ENCODE assay signal across 15 cellular contexts in genomic region chr7:129436335-129436923, GRCh38. TPM values are rescaled to one million over a fixed set of nuclear protein-coding genes. Genes with fewer than 3 reads are reported as not detected.
A peak's percentile ranks its signal among the peaks of the same experiment; 100 is the strongest.
DNase-seq lines count a peak whose midpoint lies in the region; ATAC-seq and TF ChIP-seq lines count a peak whose summit lies in the region.
"Had no signal": no experiment of that assay in that cellular context is flagged by ENCODE, and none has a peak within 500 bp of the region (broad histone marks: within the 10 kb centered on the region; RNA-seq: fewer than 3 reads in every experiment).

No MANE protein-coding gene starts in this region.

- no peaks in the 10 kb centered on the region for H3K9me3 ChIP-seq in uterus
- H3K9me3 ChIP-seq: esophagus muscularis mucosa had no signal

- H3K36me3 ChIP-seq in uterus, result no peaks in the 10 kb centered on the region
- H3K36me3 ChIP-seq: esophagus muscularis mucosa had no signal

- H3K9me3 Mint-ChIP-seq in activated CD4-positive, alpha-beta T cell treated with anti-CD3 and anti-CD28 coated beads, Interleukin-2, amount 10 ng/mL, durations not matched to agents 7 days and 5 days, result no peaks in the 10 kb centered on the region
- no peaks in the 10 kb centered on the region for H3K9me3 Mint-ChIP-seq in WTC11
- H3K9me3 Mint-ChIP-seq in nephron progenitor cell, result no peaks in the 10 kb centered on the region

- peaks cover 44% of the 10 kb centered on the region for H3K4me1 Mint-ChIP-seq in activated CD4-positive, alpha-beta T cell treated with anti-CD3 and anti-CD28 coated beads, Interleukin-2, amount 10 ng/mL, durations not matched to agents 7 days and 5 days
- H3K4me1 Mint-ChIP-seq in WTC11 (peaks cover 23% of the 10 kb centered on the region), nephron progenitor cell (peaks cover 37% of the 10 kb centered on the region)

- H3K36me3 Mint-ChIP-seq in activated CD4-positive, alpha-beta T cell treated with anti-CD3 and anti-CD28 coated beads, Interleukin-2, amount 10 ng/mL, durations not matched to agents 7 days and 5 days (ENCODE audit: low read depth), result peaks cover 6% of the 10 kb centered on the region
- H3K36me3 Mint-ChIP-seq in WTC11 (no peaks in the 10 kb centered on the region; the same call in 1 of the 2 replicates), nephron progenitor cell (ENCODE audit: low read depth) (no peaks in the 10 kb centered on the region)

- TF ChIP-seq CTCF in WTC11 (IDR thresholded peaks at IDR 0.05), result no peak
- TF ChIP-seq CTCF in nephron progenitor cell (IDR thresholded peaks at IDR 0.05), result no peak
- no peak for TF ChIP-seq CTCF in uterus (IDR thresholded peaks at IDR 0.05)

- H3K4me3 Mint-ChIP-seq in activated CD4-positive, alpha-beta T cell treated with anti-CD3 and anti-CD28 coated beads, Interleukin-2, amount 10 ng/mL, durations not matched to agents 7 days and 5 days, result peak overlapping the region; percentile 5
- peak overlapping the region; percentile 11; the same call in 1 of the 2 replicates for H3K4me3 Mint-ChIP-seq in WTC11
- H3K4me3 Mint-ChIP-seq in nephron progenitor cell, result peak overlapping the region; percentile 61

- H3K27ac ChIP-seq in uterus, result no peak overlapping the region
- H3K27ac ChIP-seq: esophagus muscularis mucosa had no signal

- H3K27me3 ChIP-seq in uterus, result no peaks in the 10 kb centered on the region
- H3K27me3 ChIP-seq: esophagus muscularis mucosa had no signal

- intact Hi-C loops in uterus (cut with DNase I; ENCODE audit: low total_unique reads), result no loop called here

- no peak overlapping the region for H3K27ac Mint-ChIP-seq in activated CD4-positive, alpha-beta T cell treated with anti-CD3 and anti-CD28 coated beads, Interleukin-2, amount 10 ng/mL, durations not matched to agents 7 days and 5 days
- H3K27ac Mint-ChIP-seq in WTC11 (no peak overlapping the region), nephron progenitor cell (no peak overlapping the region)

- POLR2A ChIA-PET in activated CD4-positive, alpha-beta T cell treated with anti-CD3 and anti-CD28 coated beads, Interleukin-2, amount 10 ng/mL, durations not matched to agents 7 days and 5 days (lab: Charles Lee), result no interaction called here
- POLR2A ChIA-PET in WTC11 (lab: Charles Lee), result interaction anchor here (0.6 kb wide), 1 partner anchor 67 kb away, joined by 3 read pairs; no protein-coding TSS in a partner anchor

- no peak overlapping the region for H3K4me3 ChIP-seq in uterus
- H3K4me3 ChIP-seq: esophagus muscularis mucosa, GM12878 had no signal

- no peak for DNase-seq in activated CD4-positive, alpha-beta T cell treated with anti-CD3 and anti-CD28 coated beads, Interleukin-2, amount 10 ng/mL, durations not matched to agents 7 days and 5 days
- no peak for DNase-seq in activated CD4-positive, alpha-beta T cell treated with anti-CD3 and anti-CD28 coated beads, Interleukin-2, amount 50 U/mL, for 48 hours
- DNase-seq in NCI-H128 (lab: John Stamatoyannopoulos, UW; ENCODE audit: unreplicated experiment), result peak; percentile 13
- no peak for DNase-seq in WTC11 (ENCODE audit: low spot score)
- DNase-seq in nephron progenitor cell, result no peak
- no peak for DNase-seq in uterus
- DNase-seq: amygdala, cortex of kidney, KBM-7, left cardiac atrium, NCI-H187 had no signal

- no peak for TF ChIP-seq POLR2A in uterus (IDR thresholded peaks at IDR 0.05)

- H3K27me3 Mint-ChIP-seq in activated CD4-positive, alpha-beta T cell treated with anti-CD3 and anti-CD28 coated beads, Interleukin-2, amount 10 ng/mL, durations not matched to agents 7 days and 5 days, result peaks cover 6% of the 10 kb centered on the region
- H3K27me3 Mint-ChIP-seq in WTC11 (ENCODE audit: low read depth) (peaks cover 31% of the 10 kb centered on the region), nephron progenitor cell (ENCODE audit: low read depth, poor library complexity) (peaks cover 33% of the 10 kb centered on the region)

- ATAC-seq in WTC11, result no peak
- ATAC-seq in HG03097 (IDR thresholded peaks at IDR 0.05; ENCODE audit: low FRiP score, unreplicated experiment), result no peak
- no peak for ATAC-seq in HG03469 (IDR thresholded peaks at IDR 0.05; ENCODE audit: unreplicated experiment)
- ATAC-seq: GM12878, left cardiac atrium had no signal

- no peaks in the 10 kb centered on the region for H3K4me1 ChIP-seq in uterus

- CTCF ChIA-PET in activated CD4-positive, alpha-beta T cell treated with anti-CD3 and anti-CD28 coated beads, Interleukin-2, amount 10 ng/mL, durations not matched to agents 7 days and 5 days (lab: Charles Lee), result interaction anchor here (0.9 to 1.0 kb wide), 3 partner anchors 10 to 69 kb away, joined by 3 read pairs; no protein-coding TSS in a partner anchor
- CTCF ChIA-PET in WTC11 (lab: Charles Lee), result interaction anchor here (1.1 to 1.5 kb wide), 2 partner anchors 57 to 61 kb away, joined by 3 to 4 read pairs; no protein-coding TSS in a partner anchor

TF ChIP-seq in WTC11, 78 proteins besides CTCF, POLR2A, EP300 and RAD21:
- no peak for TF ChIP-seq E2F4 (CRISPR knock-in tag; IDR thresholded peaks at IDR 0.05; ENCODE audit: borderline replicate concordance, low read depth)
- TF ChIP-seq PRDM15 (CRISPR knock-in tag; IDR thresholded peaks at IDR 0.05), result no peak
- TF ChIP-seq CBFB (CRISPR knock-in tag; IDR thresholded peaks at IDR 0.05; ENCODE audit: low read depth), result no peak
- no peak for TF ChIP-seq E2F5 (CRISPR knock-in tag; IDR thresholded peaks at IDR 0.05)
- TF ChIP-seq ETV6 (CRISPR knock-in tag; IDR thresholded peaks at IDR 0.05), result no peak
- TF ChIP-seq JAZF1 (CRISPR knock-in tag; IDR thresholded peaks at IDR 0.05), result no peak
- no peak for TF ChIP-seq ZBTB43 (CRISPR knock-in tag; IDR thresholded peaks at IDR 0.05)

RNA-seq across cellular contexts. Expression of gene STRIP2, which starts 2.2 kb away (rescaled TPM):
- total RNA-seq in activated CD4-positive, alpha-beta T cell treated with anti-CD3 and anti-CD28 coated beads, Interleukin-2, amount 10 ng/mL, durations not matched to agents 7 days and 5 days, result 10 to 100 TPM; 10.7 to 12.1 TPM
- total RNA-seq in WTC11 (2021) (6.5 to 7.7 TPM (median 7.6 TPM) in 3 replicates), uterus (1 to 10 TPM in 1 of 4 donors, under 1 TPM in 1, not detected in 2; 0.37 to 2.2 TPM)

Comparison
In these comparisons a context has a peak if more than half of its experiments do, and no peak if none do; other contexts are left out.
1. H3K4me3 Mint-ChIP-seq: peak in every context shown above with its lines; median percentile 61 in nephron progenitor cell; 11 in WTC11; 5 in activated CD4-positive, alpha-beta T cell treated with anti-CD3 and anti-CD28 coated beads, Interleukin-2, amount 10 ng/mL, durations not matched to agents 7 days and 5 days.